15 cellular contexts compared by ENCODE assay signal in genomic region chr1:236051107-236051885, GRCh38. TPM values are rescaled to one million over a fixed set of nuclear protein-coding genes. Genes with fewer than 3 reads are reported as not detected.
DNase-seq lines count a peak whose midpoint lies in the region; ATAC-seq and TF ChIP-seq lines count a peak whose summit lies in the region.
"Had no signal": no experiment of that assay in that cellular context is flagged by ENCODE, and none has a peak within 500 bp of the region (broad histone marks: within the 10 kb centered on the region; RNA-seq: fewer than 3 reads in every experiment).

No MANE protein-coding gene starts in this region.

- no peak for DNase-seq in central memory CD8-positive, alpha-beta T cell (ENCODE audit: low spot score in 2 of 2)
- DNase-seq in hepatic stellate cell (ENCODE audit: low spot score) = peak; percentile 44
- DNase-seq in sigmoid colon = no peak
- no peak for DNase-seq in HUDEP-2 (lab: John Stamatoyannopoulos, UW; ENCODE audit: unreplicated experiment in 76 of 76)
- DNase-seq in AML-193 (lab: John Stamatoyannopoulos, UW) = no peak
- no peak for DNase-seq in stimulated activated CD4-positive, alpha-beta T cell treated with anti-CD3 and anti-CD28 coated beads, Interleukin-15, amount 100 ng/mL, for 24 hours
- DNase-seq: activated CD8-positive, alpha-beta memory T cell treated with anti-CD3 and anti-CD28 coated beads, Interleukin-2, amount 50 U/mL, for 48 hours; activated naive CD8-positive, alpha-beta T cell treated with anti-CD3 and anti-CD28 coated beads, Interleukin-2, amount 10 ng/mL, durations not matched to agents 7 days and 5 days; effector memory CD8-positive, alpha-beta T cell; hippocampal formation; NCI-H1930; stimulated activated naive CD8-positive, alpha-beta T cell treated with anti-CD3 and anti-CD28 coated beads, Interleukin-15, amount 100 ng/mL, for 72 hours had no signal

- no peaks in the 10 kb centered on the region for H3K36me3 Mint-ChIP-seq in central memory CD8-positive, alpha-beta T cell (ENCODE audit: insufficient read depth)
- H3K36me3 Mint-ChIP-seq: activated naive CD8-positive, alpha-beta T cell treated with anti-CD3 and anti-CD28 coated beads, Interleukin-2, amount 10 ng/mL, durations not matched to agents 7 days and 5 days had no signal

- no peak for TF ChIP-seq EP300 in sigmoid colon (IDR thresholded peaks at IDR 0.05)

- WGBS in sigmoid colon, 2 donors = 35 to 48% methylated on average over 10 of the region's 10 CpGs

- H3K27ac Mint-ChIP-seq in central memory CD8-positive, alpha-beta T cell (ENCODE audit: low read depth) = peak overlapping the region; percentile 35
- H3K27ac Mint-ChIP-seq: activated naive CD8-positive, alpha-beta T cell treated with anti-CD3 and anti-CD28 coated beads, Interleukin-2, amount 10 ng/mL, durations not matched to agents 7 days and 5 days; effector memory CD8-positive, alpha-beta T cell; stimulated activated naive CD8-positive, alpha-beta T cell treated with anti-CD3 and anti-CD28 coated beads, Interleukin-15, amount 100 ng/mL, for 72 hours had no signal

- no peaks in the 10 kb centered on the region for H3K4me1 Mint-ChIP-seq in central memory CD8-positive, alpha-beta T cell
- H3K4me1 Mint-ChIP-seq: activated naive CD8-positive, alpha-beta T cell treated with anti-CD3 and anti-CD28 coated beads, Interleukin-2, amount 10 ng/mL, durations not matched to agents 7 days and 5 days; stimulated activated naive CD8-positive, alpha-beta T cell treated with anti-CD3 and anti-CD28 coated beads, Interleukin-15, amount 100 ng/mL, for 72 hours had no signal

- H3K9me3 ChIP-seq in sigmoid colon = no peaks in the 10 kb centered on the region

- H3K27me3 Mint-ChIP-seq in central memory CD8-positive, alpha-beta T cell = no peaks in the 10 kb centered on the region

- no peaks in the 10 kb centered on the region for H3K9me3 Mint-ChIP-seq in central memory CD8-positive, alpha-beta T cell
- H3K9me3 Mint-ChIP-seq: activated naive CD8-positive, alpha-beta T cell treated with anti-CD3 and anti-CD28 coated beads, Interleukin-2, amount 10 ng/mL, durations not matched to agents 7 days and 5 days; effector memory CD8-positive, alpha-beta T cell; stimulated activated naive CD8-positive, alpha-beta T cell treated with anti-CD3 and anti-CD28 coated beads, Interleukin-15, amount 100 ng/mL, for 72 hours had no signal

- TF ChIP-seq CTCF in sigmoid colon (IDR thresholded peaks at IDR 0.05) = no peak

- ATAC-seq in GM18868 (IDR thresholded peaks at IDR 0.05; ENCODE audit: unreplicated experiment) (peak; percentile 63), GM18909 (IDR thresholded peaks at IDR 0.05; ENCODE audit: poor library complexity, unreplicated experiment) (no peak)
- ATAC-seq in central memory CD8-positive, alpha-beta T cell (replicated peaks; ENCODE audit: extremely low read depth, poor library complexity, severe bottlenecking) = no peak
- ATAC-seq: effector memory CD8-positive, alpha-beta T cell; stimulated activated naive CD8-positive, alpha-beta T cell treated with anti-CD3 and anti-CD28 coated beads, Interleukin-15, amount 100 ng/mL, for 72 hours had no signal

- no peak overlapping the region for H3K4me3 Mint-ChIP-seq in central memory CD8-positive, alpha-beta T cell
- H3K4me3 Mint-ChIP-seq: activated naive CD8-positive, alpha-beta T cell treated with anti-CD3 and anti-CD28 coated beads, Interleukin-2, amount 10 ng/mL, durations not matched to agents 7 days and 5 days; effector memory CD8-positive, alpha-beta T cell; stimulated activated naive CD8-positive, alpha-beta T cell treated with anti-CD3 and anti-CD28 coated beads, Interleukin-15, amount 100 ng/mL, for 72 hours had no signal

- intact Hi-C loops in sigmoid colon (cut with DNase I) = loop anchor here (10.0 kb wide), 1 partner anchor 46 kb away; no protein-coding TSS in a partner anchor

- peaks cover 5 to 31% (median 28%) of the 10 kb centered on the region in 4 donors for H3K36me3 ChIP-seq in sigmoid colon

- H3K27ac ChIP-seq in sigmoid colon = peak overlapping the region; percentile 18 to 70 (median 50)
- H3K27ac ChIP-seq: VCaP had no signal

- H3K4me1 ChIP-seq in sigmoid colon = peaks cover 0 to 46% (median 35%) of the 10 kb centered on the region in 4 donors

- H3K4me3 ChIP-seq in sigmoid colon = peak overlapping the region in 1 of 4 donors; percentile 15

- no peaks in the 10 kb centered on the region for H3K27me3 ChIP-seq in sigmoid colon

- no peak for TF ChIP-seq POLR2A in sigmoid colon (IDR thresholded peaks at IDR 0.05)

RNA-seq across cellular contexts. Expression of gene NID1, which starts 13.6 kb away (rescaled TPM):
- 100 to 1,000 TPM; 136 to 242 (median 145) TPM for total RNA-seq in sigmoid colon
- 10 to 100 TPM in 1 of 3 donors, 1 to 10 TPM in 2; 3.9 to 29.9 (median 6.6) TPM for polyA plus RNA-seq in sigmoid colon
